10 cellular contexts compared by ENCODE assay signal in the genomic region with DNA sequence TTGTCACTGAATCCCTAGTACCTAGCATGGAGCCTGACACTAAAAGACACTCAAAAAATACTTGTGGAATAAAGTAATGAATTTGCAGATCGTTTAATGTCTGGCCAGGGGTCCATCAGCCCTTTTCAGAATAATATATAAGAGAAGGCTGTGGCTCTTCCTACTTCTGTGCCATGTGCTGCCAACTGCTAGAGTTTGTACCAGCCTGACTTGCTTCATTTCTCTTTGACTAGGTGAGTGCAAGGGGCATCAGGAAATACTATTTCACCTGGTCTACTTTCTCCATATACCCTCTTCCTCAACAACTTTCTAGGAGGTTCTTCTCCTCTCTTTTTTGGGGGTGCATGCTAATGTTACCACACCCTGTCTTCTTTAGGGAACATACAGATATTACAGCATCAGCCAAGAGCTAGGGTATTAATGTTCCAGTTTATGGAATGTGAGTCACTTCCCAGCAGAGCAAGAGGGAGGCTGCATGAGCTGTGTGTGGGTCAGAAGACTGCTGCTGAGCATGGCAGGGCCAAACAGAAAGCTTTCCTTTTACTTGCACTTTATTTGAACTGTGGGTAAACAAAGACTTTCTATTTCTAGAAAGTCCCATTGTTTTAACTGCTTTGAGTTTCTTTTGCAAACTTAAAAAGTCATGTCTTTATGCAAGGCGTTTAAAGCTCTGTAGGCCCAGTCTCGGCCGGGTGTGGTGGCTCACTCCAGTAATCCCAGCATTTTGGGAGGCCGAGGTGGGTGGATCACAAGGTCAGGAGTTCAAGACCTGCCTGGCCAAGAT.
DNase-seq lines count a peak whose midpoint lies in the region; ATAC-seq and TF ChIP-seq lines count a peak whose summit lies in the region.
"Had no signal": no experiment of that assay in that cellular context is flagged by ENCODE, and none has a peak within 500 bp of the region (broad histone marks: within the 10 kb centered on the region; RNA-seq: fewer than 3 reads in every experiment).

No MANE protein-coding gene starts in this region.

- H3K79me1 ChIP-seq in IMR-90 (ENCODE audit: low read depth in 1 of 2, low read length in 2 of 2): no peaks in the 10 kb centered on the region

- POLR2A ChIA-PET in IMR-90 (lab: Charles Lee; ENCODE audit: unreplicated experiment): no interaction called here

- H3K36me3 ChIP-seq in IMR-90 (ENCODE audit: control insufficient read depth, insufficient read depth, low read length) (no peaks in the 10 kb centered on the region), transverse colon (no peaks in the 10 kb centered on the region)

- no peak for TF ChIP-seq EP300 in transverse colon (IDR thresholded peaks at IDR 0.05; ENCODE audit: low read depth)

- no peak overlapping the region for H2BK15ac ChIP-seq in IMR-90 (ENCODE audit: low read depth, low read length)

- no CpG with 5 or more reads among the region's 5 CpGs for WGBS in IMR-90 (ENCODE audit: extremely low coverage in 2 of 2, insufficient read length in 1 of 2), 2 experiments
- WGBS in transverse colon (ENCODE audit: low coverage in 1 of 2), 2 donors: 52 to 83% methylated on average over 1 to 5 of the region's 5 CpGs

- H3K4me1 ChIP-seq in IMR-90 (ENCODE audit: control insufficient read depth, insufficient read depth, low read length) (peaks cover under 1% of the 10 kb centered on the region; the same call in 1 of the 2 replicates), transverse colon (peaks cover 0 to 10% (median 3%) of the 10 kb centered on the region in 4 donors)

- TF ChIP-seq RAD21 in IMR-90 (IDR thresholded peaks at IDR 0.05; ENCODE audit: low read length): no peak

- H2BK120ac ChIP-seq in IMR-90 (ENCODE audit: low read depth, low read length): no peak overlapping the region

- peak; percentile 90 for DNase-seq in IMR-90
- DNase-seq in coronary artery (ENCODE audit: low spot score): no peak
- peak; percentile 16 for DNase-seq in kidney glomerular epithelial cell (lab: John Stamatoyannopoulos, UW)
- no peak for DNase-seq in transverse colon
- DNase-seq in NCI-H1092 (lab: John Stamatoyannopoulos, UW): no peak
- no peak for DNase-seq in SHP77 (lab: John Stamatoyannopoulos, UW)
- DNase-seq: activated effector memory CD4-positive, alpha-beta T cell treated with Interleukin-2 at 50 U/mL for 16 hours; glutamatergic neuron had no signal

- peak overlapping the region; percentile 25 for H2AK9ac ChIP-seq in IMR-90 (replicated peaks; ENCODE audit: low read depth, low read length, poor library complexity)

- no peak overlapping the region for H3K18ac ChIP-seq in IMR-90 (ENCODE audit: low read depth, low read length)

- H3K56ac ChIP-seq in IMR-90 (ENCODE audit: extremely low read depth, insufficient read depth, low read length): no peak overlapping the region

- TF ChIP-seq CTCF in IMR-90 (conservative IDR thresholded peaks at IDR 0.05; ENCODE audit: low read depth, low read length): no peak
- no peak for TF ChIP-seq CTCF in coronary artery (IDR thresholded peaks at IDR 0.05)
- no peak for TF ChIP-seq CTCF in transverse colon (IDR thresholded peaks at IDR 0.05)

- TF ChIP-seq POLR2A in IMR-90 (IDR thresholded peaks at IDR 0.05; ENCODE audit: low read depth, low read length) (no peak), transverse colon (IDR thresholded peaks at IDR 0.05) (no peak)

- H3K27me3 ChIP-seq in IMR-90 (ENCODE audit: control insufficient read depth, insufficient read depth, low read length): no peaks in the 10 kb centered on the region
- H3K27me3 ChIP-seq in transverse colon: no peaks in the 10 kb centered on the region

- peak overlapping the region; percentile 16; the same call in 1 of the 2 replicates for H2AK5ac ChIP-seq in IMR-90 (ENCODE audit: low read depth, low read length)

- intact Hi-C loops in IMR-90 (cut with micrococcal nuclease): loop anchor here (10.0 kb wide), 2 partner anchors 192 to 378 kb away; no protein-coding TSS in a partner anchor
- intact Hi-C loops in transverse colon (cut with DNase I; ENCODE audit: low total_unique reads): no loop called here

- H4K20me1 ChIP-seq in IMR-90 (ENCODE audit: insufficient read depth, low read length): no peaks in the 10 kb centered on the region

- dilution Hi-C loops in IMR-90 (cut with HindIII; ENCODE audit: low sequenced_read_pairs, unreplicated experiment): no loop called here

- no peak overlapping the region for H3K14ac ChIP-seq in IMR-90 (replicated peaks; ENCODE audit: low read depth, low read length)

- in situ Hi-C loops in IMR-90 (cut with MboI; ENCODE audit: low sequenced_read_pairs): no loop called here
- in situ Hi-C loops in transverse colon (cut with MboI; ENCODE audit: low pct_ligation_motif_present in 1 of 4, low pct_unique_long_range_greater_than_20kb in 1 of 4, low sequenced_read_pairs in 3 of 4): no loop called here

- H3K9ac ChIP-seq in IMR-90 (ENCODE audit: low read depth, low read length): no peak overlapping the region

- H4K5ac ChIP-seq in IMR-90 (ENCODE audit: low read depth, low read length): 0 out of 2 replicates have a peak overlapping the region, but pooled peaks have one; percentile 9

- H3K23ac ChIP-seq in IMR-90 (ENCODE audit: low read depth, low read length): no peak overlapping the region

- peak overlapping the region; percentile 24; the same call in 1 of the 2 replicates for H2BK20ac ChIP-seq in IMR-90 (ENCODE audit: low read depth, low read length)

- peak overlapping the region; percentile 21; the same call in 1 of the 2 replicates for H3K4me2 ChIP-seq in IMR-90 (ENCODE audit: low read depth, low read length)

- no peak overlapping the region for H4K8ac ChIP-seq in IMR-90 (ENCODE audit: low read depth in 2 of 2, low read length in 2 of 2)

- ATAC-seq in IMR-90 (ENCODE audit: low read depth) (peak; percentile 100), HG03280 (IDR thresholded peaks at IDR 0.05; ENCODE audit: unreplicated experiment) (no peak), HG03378 (IDR thresholded peaks at IDR 0.05; ENCODE audit: unreplicated experiment) (no peak)

- peak overlapping the region; percentile 4 for H2BK5ac ChIP-seq in IMR-90 (ENCODE audit: low read depth, low read length, poor library complexity, severe bottlenecking)

- BruUV-seq in IMR-90 (replicated peaks; lab: Mats Ljungman, UMichigan): no TSS peak

- H3K4ac ChIP-seq in IMR-90 (ENCODE audit: low read depth, low read length): peak overlapping the region; percentile 19; the same call in 1 of the 2 replicates

- H3K27ac ChIP-seq in IMR-90 (ENCODE audit: insufficient read depth, low read length): no peak overlapping the region
- peak overlapping the region; percentile 67 to 82 for H3K27ac ChIP-seq in coronary artery
- H3K27ac ChIP-seq in transverse colon: peak overlapping the region; percentile 29 to 31 (median 30)

- H2AFZ ChIP-seq in IMR-90 (replicated peaks; ENCODE audit: low read length, poor library complexity): no peak overlapping the region

- no peak overlapping the region for H4K91ac ChIP-seq in IMR-90 (ENCODE audit: insufficient read depth, low read depth, low read length)

- H3K9me3 ChIP-seq in IMR-90 (ENCODE audit: control insufficient read depth, insufficient read depth, low read length): no peaks in the 10 kb centered on the region
- H3K9me3 ChIP-seq in transverse colon: no peaks in the 10 kb centered on the region

- peaks cover 3% of the 10 kb centered on the region; the same call in 1 of the 2 replicates for H3K9me1 ChIP-seq in IMR-90 (ENCODE audit: insufficient read depth, low read length)

- CTCF ChIA-PET in IMR-90 (lab: Yijun Ruan, JAX): interaction anchor here (0.6 to 1.1 kb wide), 3 partner anchors 10 to 142 kb away, joined by 3 read pairs; no protein-coding TSS in a partner anchor

- no peak overlapping the region for H3K4me3 ChIP-seq in IMR-90 (ENCODE audit: insufficient read depth, low read depth, low read length)
- H3K4me3 ChIP-seq in coronary artery: no peak overlapping the region
- no peak overlapping the region for H3K4me3 ChIP-seq in transverse colon

TF ChIP-seq in IMR-90, 13 proteins besides CTCF, POLR2A, EP300 and RAD21:
- TF ChIP-seq, protein P1, sequence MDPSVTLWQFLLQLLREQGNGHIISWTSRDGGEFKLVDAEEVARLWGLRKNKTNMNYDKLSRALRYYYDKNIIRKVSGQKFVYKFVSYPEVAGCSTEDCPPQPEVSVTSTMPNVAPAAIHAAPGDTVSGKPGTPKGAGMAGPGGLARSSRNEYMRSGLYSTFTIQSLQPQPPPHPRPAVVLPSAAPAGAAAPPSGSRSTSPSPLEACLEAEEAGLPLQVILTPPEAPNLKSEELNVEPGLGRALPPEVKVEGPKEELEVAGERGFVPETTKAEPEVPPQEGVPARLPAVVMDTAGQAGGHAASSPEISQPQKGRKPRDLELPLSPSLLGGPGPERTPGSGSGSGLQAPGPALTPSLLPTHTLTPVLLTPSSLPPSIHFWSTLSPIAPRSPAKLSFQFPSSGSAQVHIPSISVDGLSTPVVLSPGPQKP (IDR thresholded peaks at IDR 0.05; ENCODE audit: borderline replicate concordance, low read depth, low read length): no peak
- TF ChIP-seq, protein P2, sequence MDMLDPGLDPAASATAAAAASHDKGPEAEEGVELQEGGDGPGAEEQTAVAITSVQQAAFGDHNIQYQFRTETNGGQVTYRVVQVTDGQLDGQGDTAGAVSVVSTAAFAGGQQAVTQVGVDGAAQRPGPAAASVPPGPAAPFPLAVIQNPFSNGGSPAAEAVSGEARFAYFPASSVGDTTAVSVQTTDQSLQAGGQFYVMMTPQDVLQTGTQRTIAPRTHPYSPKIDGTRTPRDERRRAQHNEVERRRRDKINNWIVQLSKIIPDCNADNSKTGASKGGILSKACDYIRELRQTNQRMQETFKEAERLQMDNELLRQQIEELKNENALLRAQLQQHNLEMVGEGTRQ (IDR thresholded peaks at IDR 0.05; ENCODE audit: low read depth, low read length): no peak
- TF ChIP-seq SMC3 (IDR thresholded peaks at IDR 0.05; ENCODE audit: low read depth, low read length): no peak

Comparison
In these comparisons a context has a peak if more than half of its experiments do, and no peak if none do; other contexts are left out.
1. DNase-seq: peak in IMR-90 (single experiment) and kidney glomerular epithelial cell (single experiment); none in coronary artery (single experiment), transverse colon (single experiment), NCI-H1092 (single experiment) and SHP77 (0 of 2).